10 cellular contexts compared by ENCODE assay signal in genomic region chr1:30523055-30524020, GRCh38.
DNase-seq lines count a peak whose midpoint lies in the region; ATAC-seq and TF ChIP-seq lines count a peak whose summit lies in the region.
"Had no signal": no experiment of that assay in that cellular context is flagged by ENCODE, and none has a peak within 500 bp of the region (broad histone marks: within the 10 kb centered on the region; RNA-seq: fewer than 3 reads in every experiment).

No MANE protein-coding gene starts in this region.

- no peak overlapping the region for H3K4me3 ChIP-seq in ovary

- H3K9me3 Mint-ChIP-seq in effector memory CD8-positive, alpha-beta T cell = no peaks in the 10 kb centered on the region
- H3K9me3 Mint-ChIP-seq: activated B cell treated with CpG ODN at 0.5 μM for 24 hours had no signal

- H3K27ac ChIP-seq in epithelial cell of prostate = peak overlapping the region; percentile 84
- H3K27ac ChIP-seq in ovary = no peak overlapping the region

- H3K27me3 ChIP-seq in ovary = no peaks in the 10 kb centered on the region

- peak; percentile 77 for DNase-seq in AG20443 (ENCODE audit: low spot score)
- DNase-seq in NCI-H2029 treated with DMSO at 0.1 percent for 48 hours (lab: John Stamatoyannopoulos, UW) = peak; percentile 34
- peak; percentile 83 for DNase-seq in epithelial cell of prostate (ENCODE audit: low read depth, low spot score)
- peak; percentile 62 for DNase-seq in myocyte (ENCODE audit: low read depth)
- DNase-seq in effector memory CD8-positive, alpha-beta T cell = no peak
- no peak for DNase-seq in ovary
- DNase-seq: activated B cell treated with CpG ODN at 0.5 μM for 24 hours; CD4-positive, alpha-beta memory T cell had no signal

- intact Hi-C loops in ovary (cut with DNase I) = no loop called here

- H3K9me3 ChIP-seq in ovary = no peaks in the 10 kb centered on the region

- no peak for TF ChIP-seq POLR2A in ovary (IDR thresholded peaks at IDR 0.05)

- TF ChIP-seq CTCF in ovary (IDR thresholded peaks at IDR 0.05) = no peak

- H3K27ac Mint-ChIP-seq in effector memory CD8-positive, alpha-beta T cell = no peak overlapping the region
- H3K27ac Mint-ChIP-seq: activated B cell treated with CpG ODN at 0.5 μM for 24 hours; CD4-positive, alpha-beta memory T cell had no signal

- H3K4me1 ChIP-seq in ovary (ENCODE audit: insufficient read depth) = no peaks in the 10 kb centered on the region

- no peak for ATAC-seq in GM19395 (IDR thresholded peaks at IDR 0.05; ENCODE audit: unreplicated experiment)
- ATAC-seq in effector memory CD8-positive, alpha-beta T cell (replicated peaks) = no peak
- ATAC-seq in HG03565 (IDR thresholded peaks at IDR 0.05; ENCODE audit: unreplicated experiment) = no peak

- H3K4me3 Mint-ChIP-seq in effector memory CD8-positive, alpha-beta T cell = no peak overlapping the region
- H3K4me3 Mint-ChIP-seq: activated B cell treated with CpG ODN at 0.5 μM for 24 hours; CD4-positive, alpha-beta memory T cell had no signal

- 73 to 79% (median 77%) methylated on average over 5 of the region's 5 CpGs for WGBS in ovary, 3 donors

- TF ChIP-seq EP300 in ovary (IDR thresholded peaks at IDR 0.05) = no peak

- H3K36me3 Mint-ChIP-seq in effector memory CD8-positive, alpha-beta T cell (ENCODE audit: insufficient read depth) = no peaks in the 10 kb centered on the region
- H3K36me3 Mint-ChIP-seq: CD4-positive, alpha-beta memory T cell had no signal

- H3K27me3 Mint-ChIP-seq in effector memory CD8-positive, alpha-beta T cell = peaks cover 36 to 62% of the 10 kb centered on the region in 2 donors

- H3K36me3 ChIP-seq in ovary = no peaks in the 10 kb centered on the region

- H3K4me1 Mint-ChIP-seq in effector memory CD8-positive, alpha-beta T cell (ENCODE audit: low read depth in 2 of 2) = peaks cover 0 to 1% of the 10 kb centered on the region in 2 donors
- H3K4me1 Mint-ChIP-seq: activated B cell treated with CpG ODN at 0.5 μM for 24 hours; CD4-positive, alpha-beta memory T cell had no signal

Comparison
In these comparisons a context has a peak if more than half of its experiments do, and no peak if none do; other contexts are left out.
1. DNase-seq: peak in AG20443 (single experiment), NCI-H2029 treated with DMSO at 0.1 percent for 48 hours (single experiment), epithelial cell of prostate (single experiment) and myocyte (single experiment); none in effector memory CD8-positive, alpha-beta T cell (0 of 3) and ovary (0 of 5).